Comparison of ENCODE assay signal across 8 cellular contexts in genomic region chr2:170816499-170817246, GRCh38. TPM values are rescaled to one million over a fixed set of nuclear protein-coding genes. Genes with fewer than 3 reads are reported as not detected.
DNase-seq lines count a peak whose midpoint lies in the region; ATAC-seq lines count a peak whose summit lies in the region.

TSS of gene GAD1 (plus strand) at chr2:170816887. CDS start at chr2:170818592, 1,705 bp downstream.

- no peaks in the 10 kb centered on the region for H3K9me3 ChIP-seq in effector memory CD4-positive, alpha-beta T cell (ENCODE audit: control insufficient read depth, low read length)
- H3K9me3 ChIP-seq in mesodermal cell (ENCODE audit: control insufficient read depth, low read length), result no peaks in the 10 kb centered on the region

- no peaks in the 10 kb centered on the region for H3K36me3 ChIP-seq in effector memory CD4-positive, alpha-beta T cell (ENCODE audit: control insufficient read depth, insufficient read depth, low read length)
- H3K36me3 ChIP-seq in mesodermal cell (ENCODE audit: control insufficient read depth, insufficient read depth, low read length), result peaks cover 18% of the 10 kb centered on the region

- peaks cover 74% of the 10 kb centered on the region for H3K27me3 Mint-ChIP-seq in activated CD4-positive, alpha-beta T cell treated with anti-CD3 and anti-CD28 coated beads, Interleukin-2, amount 10 ng/mL, durations not matched to agents 24 days and 14 days

- no peak within 1 kb of the TSS for H3K27ac ChIP-seq in effector memory CD4-positive, alpha-beta T cell (ENCODE audit: insufficient read depth, low read length, poor library complexity, severe bottlenecking)
- no peak within 1 kb of the TSS for H3K27ac ChIP-seq in mesodermal cell (ENCODE audit: low read depth, low read length, severe bottlenecking)

- no peaks in the 10 kb centered on the region for H3K9me3 Mint-ChIP-seq in activated CD4-positive, alpha-beta T cell treated with anti-CD3 and anti-CD28 coated beads, Interleukin-2, amount 10 ng/mL, durations not matched to agents 24 days and 14 days

- DNase-seq in ELR (ENCODE audit: low read depth) (peak; percentile 83), NCI-H446 treated with DMSO at 0.1 percent for 48 hours (lab: John Stamatoyannopoulos, UW) (peak; percentile 47)
- DNase-seq in activated CD4-positive, alpha-beta T cell treated with anti-CD3 and anti-CD28 coated beads, Interleukin-2, amount 10 ng/mL, durations not matched to agents 24 days and 14 days, result peak; percentile 91
- peak; percentile 15 to 24 (median 17) for DNase-seq in effector memory CD4-positive, alpha-beta T cell
- peak; percentile 65 for DNase-seq in stimulated activated CD8-positive, alpha-beta memory T cell treated with anti-CD3 and anti-CD28 coated beads, Interleukin-4, amount 100 ng/mL, for 24 hours (ENCODE audit: low read depth)
- DNase-seq in NK-92 treated with Interleukin-12 subunit alpha and Interleukin-12 subunit beta, amount 100 ng/mL, for 24 hours (lab: John Stamatoyannopoulos, UW), result no peak

- peaks cover 4% of the 10 kb centered on the region for H3K36me3 Mint-ChIP-seq in activated CD4-positive, alpha-beta T cell treated with anti-CD3 and anti-CD28 coated beads, Interleukin-2, amount 10 ng/mL, durations not matched to agents 24 days and 14 days (ENCODE audit: low read depth)

- peaks cover 79% of the 10 kb centered on the region for H3K27me3 ChIP-seq in effector memory CD4-positive, alpha-beta T cell (replicated peaks; ENCODE audit: control insufficient read depth, insufficient read depth, low read length, poor library complexity, severe bottlenecking)

- WGBS in mesodermal cell (ENCODE audit: insufficient coverage in 2 of 2), 2 experiments, result 0% methylated on average over 38 of the region's 59 CpGs

- peaks cover 57% of the 10 kb centered on the region for H3K4me1 ChIP-seq in effector memory CD4-positive, alpha-beta T cell (ENCODE audit: control insufficient read depth, insufficient read depth, low read length, poor library complexity, severe bottlenecking)
- peaks cover 6% of the 10 kb centered on the region for H3K4me1 ChIP-seq in mesodermal cell (ENCODE audit: control insufficient read depth, insufficient read depth, low read length, poor library complexity, severe bottlenecking)

- H3K4me3 ChIP-seq in effector memory CD4-positive, alpha-beta T cell (ENCODE audit: insufficient read depth, low read depth, low read length, poor library complexity, severe bottlenecking), result peak within 1 kb of the TSS; percentile 55
- H3K4me3 ChIP-seq in mesodermal cell (ENCODE audit: extremely low read depth, insufficient read depth, low read length, poor library complexity, severe bottlenecking), result peak within 1 kb of the TSS; percentile 66

- intact Hi-C loops in activated CD4-positive, alpha-beta T cell treated with anti-CD3 and anti-CD28 coated beads, Interleukin-2, amount 10 ng/mL, durations not matched to agents 24 days and 14 days (cut with micrococcal nuclease), result loop anchor here (1.0 to 5.0 kb wide), 5 partner anchors 46 to 1454 kb away; partner anchors contain the start of genes ERICH2 and LRP2

- ATAC-seq in HG03159 (IDR thresholded peaks at IDR 0.05; ENCODE audit: unreplicated experiment), result peak; percentile 43

- peak within 1 kb of the TSS; percentile 83 for H3K4me3 Mint-ChIP-seq in activated CD4-positive, alpha-beta T cell treated with anti-CD3 and anti-CD28 coated beads, Interleukin-2, amount 10 ng/mL, durations not matched to agents 24 days and 14 days

- H3K4me1 Mint-ChIP-seq in activated CD4-positive, alpha-beta T cell treated with anti-CD3 and anti-CD28 coated beads, Interleukin-2, amount 10 ng/mL, durations not matched to agents 24 days and 14 days, result peaks cover 40% of the 10 kb centered on the region

- H3K27ac Mint-ChIP-seq in activated CD4-positive, alpha-beta T cell treated with anti-CD3 and anti-CD28 coated beads, Interleukin-2, amount 10 ng/mL, durations not matched to agents 24 days and 14 days, result peak within 1 kb of the TSS; percentile 78

RNA-seq across cellular contexts. Expression of gene GAD1, which starts in this region (rescaled TPM):
- total RNA-seq in activated CD4-positive, alpha-beta T cell treated with anti-CD3 and anti-CD28 coated beads, Interleukin-2, amount 10 ng/mL, durations not matched to agents 24 days and 14 days, result 10.8 and 13.3 TPM in 2 replicates
- 65.2 TPM for polyA plus RNA-seq in mesodermal cell (2013, experiment 1 of 2)
- 47.4 TPM for polyA plus RNA-seq in mesodermal cell (2013, experiment 2 of 2)
